In the genomic region with DNA sequence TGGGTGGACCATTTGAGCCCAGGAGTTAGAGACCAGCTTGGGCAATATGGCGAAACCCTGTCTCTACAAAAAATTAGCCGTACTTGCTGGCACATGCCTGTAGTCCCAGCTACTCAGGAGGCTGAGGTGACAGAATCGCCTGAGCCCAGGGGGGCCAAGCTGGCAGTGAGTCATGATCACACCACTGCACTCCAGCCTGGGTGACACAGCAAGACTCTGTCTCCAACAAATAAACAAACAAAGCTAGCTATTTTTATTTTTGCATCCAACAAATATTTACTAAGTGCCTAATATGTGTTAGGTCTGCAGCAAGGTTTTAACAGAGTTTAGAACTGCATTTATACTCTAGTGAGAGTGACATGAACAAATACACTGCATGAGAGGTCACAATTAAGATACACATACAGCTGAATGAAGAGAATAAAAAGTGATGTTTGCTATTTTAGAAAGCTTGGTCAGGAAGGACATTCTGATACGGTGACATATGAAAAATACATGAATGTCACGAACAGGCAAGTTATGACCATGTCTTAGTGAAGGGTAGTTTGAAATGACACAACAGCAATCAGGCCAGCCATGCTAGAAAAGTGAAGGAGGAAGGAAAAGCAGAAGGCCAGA, we compare ENCODE assay signal across 12 cellular contexts.
A peak's percentile ranks its signal among the peaks of the same experiment; 100 is the strongest.
DNase-seq lines count a peak whose midpoint lies in the region; ATAC-seq and TF ChIP-seq lines count a peak whose summit lies in the region.
"Had no signal": no experiment of that assay in that cellular context is flagged by ENCODE, and none has a peak within 500 bp of the region (broad histone marks: within the 10 kb centered on the region; RNA-seq: fewer than 3 reads in every experiment).

No MANE protein-coding gene starts in this region.

- no peak overlapping the region for H3K4me3 ChIP-seq in A673 (ENCODE audit: low read depth, low read length, poor library complexity, severe bottlenecking)
- no peak overlapping the region for H3K4me3 ChIP-seq in HEK293 (ENCODE audit: low read depth, low read length)
- no peak overlapping the region for H3K4me3 ChIP-seq in heart right ventricle
- H3K4me3 ChIP-seq in uterus, result no peak overlapping the region
- H3K4me3 ChIP-seq: upper lobe of left lung had no signal

- H3K4me3 Mint-ChIP-seq in activated CD8-positive, alpha-beta T cell treated with anti-CD3 and anti-CD28 coated beads for 36 hours, result no peak overlapping the region
- H3K4me3 Mint-ChIP-seq: activated CD4-positive, alpha-beta T cell treated with anti-CD3 and anti-CD28 coated beads, Interleukin-2, amount 10 ng/mL, durations not matched to agents 7 days and 5 days; IgD-negative memory B cell; naive thymus-derived CD8-positive, alpha-beta T cell had no signal

- peaks cover 76% of the 10 kb centered on the region for H3K4me1 ChIP-seq in A673 (ENCODE audit: insufficient read depth, low read length, poor library complexity, severe bottlenecking)
- H3K4me1 ChIP-seq in HEK293 (ENCODE audit: control insufficient read depth, insufficient read depth, low read length), result no peaks in the 10 kb centered on the region
- H3K4me1 ChIP-seq in heart right ventricle, result peaks cover 0 to 27% (median 11%) of the 10 kb centered on the region in 9 donors
- no peaks in the 10 kb centered on the region for H3K4me1 ChIP-seq in uterus

- 48 to 55% methylated on average over 5 of the region's 5 CpGs for WGBS in heart right ventricle, 2 donors

- peaks cover 2% of the 10 kb centered on the region for H3K36me3 Mint-ChIP-seq in activated CD8-positive, alpha-beta T cell treated with anti-CD3 and anti-CD28 coated beads for 36 hours (ENCODE audit: low read depth)
- H3K36me3 Mint-ChIP-seq: IgD-negative memory B cell; naive thymus-derived CD8-positive, alpha-beta T cell had no signal

- intact Hi-C loops in A673 (cut with micrococcal nuclease; ENCODE audit: unreplicated experiment), result no loop called here
- intact Hi-C loops in activated CD8-positive, alpha-beta T cell treated with anti-CD3 and anti-CD28 coated beads for 36 hours (cut with micrococcal nuclease), result no loop called here
- intact Hi-C loops in heart right ventricle (cut with DNase I), result loop anchor here in 1 of 10 donors (1.0 to 10.0 kb wide), 2 partner anchors 45 to 95 kb away; no protein-coding TSS in a partner anchor
- intact Hi-C loops in uterus (cut with DNase I; ENCODE audit: low total_unique reads), result no loop called here

- H3K27ac Mint-ChIP-seq in activated CD8-positive, alpha-beta T cell treated with anti-CD3 and anti-CD28 coated beads for 36 hours, result no peak overlapping the region
- H3K27ac Mint-ChIP-seq: activated CD4-positive, alpha-beta T cell treated with anti-CD3 and anti-CD28 coated beads, Interleukin-2, amount 10 ng/mL, durations not matched to agents 7 days and 5 days; IgD-negative memory B cell; naive thymus-derived CD8-positive, alpha-beta T cell had no signal

- peaks cover 12% of the 10 kb centered on the region for H3K4me1 Mint-ChIP-seq in activated CD8-positive, alpha-beta T cell treated with anti-CD3 and anti-CD28 coated beads for 36 hours (ENCODE audit: low read depth)
- H3K4me1 Mint-ChIP-seq: IgD-negative memory B cell; naive thymus-derived CD8-positive, alpha-beta T cell had no signal

- CTCF ChIA-PET in A673 (lab: Charles Lee) (interaction anchor here (0.7 to 0.9 kb wide), 2 partner anchors 30 to 37 kb away, joined by 3 to 4 read pairs; no protein-coding TSS in a partner anchor), HEK293 (lab: Yijun Ruan, JAX) (interaction anchor here (0.9 to 3.1 kb wide), 5 partner anchors 21 to 187 kb away, joined by 4 to 13 read pairs (median 5); no protein-coding TSS in a partner anchor)
- CTCF ChIA-PET in activated CD8-positive, alpha-beta T cell treated with anti-CD3 and anti-CD28 coated beads for 36 hours (lab: Charles Lee), result interaction anchor here (1.9 kb wide), 1 partner anchor 30 kb away, joined by 6 read pairs; no protein-coding TSS in a partner anchor

- H3K27ac ChIP-seq in A673 (ENCODE audit: low read depth, low read length, poor library complexity, severe bottlenecking) (peak overlapping the region; percentile 10), HEK293 (ENCODE audit: extremely low read depth, low read depth, low read length) (no peak overlapping the region), heart right ventricle (peak overlapping the region in 8 of 10 donors; percentile 9 to 60 (median 34)), uterus (no peak overlapping the region)
- H3K27ac ChIP-seq: upper lobe of left lung had no signal

- TF ChIP-seq CTCF in A673 (conservative IDR thresholded peaks at IDR 0.05; ENCODE audit: low read depth, low read length) (no peak), HEK293 (tag by site-specific recombination; IDR thresholded peaks at IDR 0.05) (no peak), heart right ventricle (IDR thresholded peaks at IDR 0.05) (no peak), uterus (IDR thresholded peaks at IDR 0.05) (no peak)
- TF ChIP-seq CTCF in activated CD8-positive, alpha-beta T cell treated with anti-CD3 and anti-CD28 coated beads for 36 hours (IDR thresholded peaks at IDR 0.05), result no peak

- BruUV-seq in A673 (replicated peaks; lab: Mats Ljungman, UMichigan), result no TSS peak

- no peak for TF ChIP-seq POLR2A in uterus (IDR thresholded peaks at IDR 0.05)

- peak; percentile 74 for ATAC-seq in activated CD8-positive, alpha-beta T cell treated with anti-CD3 and anti-CD28 coated beads for 36 hours
- peak in 7 of 8 donors; percentile 53 to 91 (median 84) for ATAC-seq in heart right ventricle
- no peak for ATAC-seq in HG02973 (IDR thresholded peaks at IDR 0.05; ENCODE audit: unreplicated experiment)
- ATAC-seq: naive thymus-derived CD8-positive, alpha-beta T cell had no signal

- DNase-seq in A673 (ENCODE audit: low spot score) (peak; percentile 70), heart right ventricle (peak; percentile 19 to 24), GOT3 (lab: John Stamatoyannopoulos, UW) (no peak), uterus (no peak), NCI-H2107 (lab: John Stamatoyannopoulos, UW) (no peak)
- peak; percentile 27 for DNase-seq in activated CD8-positive, alpha-beta T cell treated with anti-CD3 and anti-CD28 coated beads for 36 hours
- DNase-seq: activated CD4-positive, alpha-beta T cell treated with anti-CD3 and anti-CD28 coated beads, Interleukin-2, amount 10 ng/mL, durations not matched to agents 7 days and 5 days; naive thymus-derived CD8-positive, alpha-beta T cell; upper lobe of left lung had no signal

- peaks cover 29% of the 10 kb centered on the region for H3K36me3 ChIP-seq in A673 (ENCODE audit: insufficient read depth, low read length, poor library complexity, severe bottlenecking)
- peaks cover 7 to 48% of the 10 kb centered on the region in 2 experiments for H3K36me3 ChIP-seq in HEK293 (ENCODE audit: control insufficient read depth in 2 of 2, insufficient read depth in 1 of 2, low read length in 2 of 2)
- peaks cover 0 to 96% (median 20%) of the 10 kb centered on the region in 9 donors for H3K36me3 ChIP-seq in heart right ventricle
- no peaks in the 10 kb centered on the region for H3K36me3 ChIP-seq in uterus

- no peaks in the 10 kb centered on the region for H3K27me3 Mint-ChIP-seq in activated CD8-positive, alpha-beta T cell treated with anti-CD3 and anti-CD28 coated beads for 36 hours
- H3K27me3 Mint-ChIP-seq: activated CD4-positive, alpha-beta T cell treated with anti-CD3 and anti-CD28 coated beads, Interleukin-2, amount 10 ng/mL, durations not matched to agents 7 days and 5 days; IgD-negative memory B cell; naive thymus-derived CD8-positive, alpha-beta T cell had no signal

- H3K9me3 ChIP-seq in A673 (ENCODE audit: low read depth, low read length, poor library complexity, severe bottlenecking) (no peaks in the 10 kb centered on the region), HEK293 (ENCODE audit: control insufficient read depth, insufficient read depth, low read depth, low read length) (no peaks in the 10 kb centered on the region), heart right ventricle (no peaks in the 10 kb centered on the region), uterus (no peaks in the 10 kb centered on the region)
- H3K9me3 ChIP-seq: upper lobe of left lung had no signal

- H3K9me3 Mint-ChIP-seq in activated CD8-positive, alpha-beta T cell treated with anti-CD3 and anti-CD28 coated beads for 36 hours, result no peaks in the 10 kb centered on the region
- H3K9me3 Mint-ChIP-seq: activated CD4-positive, alpha-beta T cell treated with anti-CD3 and anti-CD28 coated beads, Interleukin-2, amount 10 ng/mL, durations not matched to agents 7 days and 5 days; IgD-negative memory B cell; naive thymus-derived CD8-positive, alpha-beta T cell had no signal

- POLR2A ChIA-PET in A673 (lab: Charles Lee; ENCODE audit: low non-redundant PET), result no interaction called here
- POLR2A ChIA-PET in HEK293 (lab: Yijun Ruan, JAX), result no interaction called here
- POLR2A ChIA-PET in activated CD8-positive, alpha-beta T cell treated with anti-CD3 and anti-CD28 coated beads for 36 hours (lab: Charles Lee), result no interaction called here

- H3K27me3 ChIP-seq in A673 (replicated peaks; ENCODE audit: insufficient read depth, low read depth, low read length, poor library complexity) (no peaks in the 10 kb centered on the region), heart right ventricle (no peaks in the 10 kb centered on the region), uterus (no peaks in the 10 kb centered on the region)
- H3K27me3 ChIP-seq: upper lobe of left lung had no signal

TF ChIP-seq in HEK293, 187 proteins besides CTCF, POLR2A, EP300 and RAD21 (continues in another document):
- TF ChIP-seq KLF10 (tag by site-specific recombination; IDR thresholded peaks at IDR 0.05) (peak; percentile 59; the same call in 1 of the 2 replicates), ZNF335 (tag by site-specific recombination; conservative IDR thresholded peaks at IDR 0.05) (no peak; the same call in 1 of the 2 replicates), ZNF394 (tag by site-specific recombination; IDR thresholded peaks at IDR 0.05; ENCODE audit: borderline replicate concordance) (peak; percentile 84; the same call in 1 of the 2 replicates), ZNF510 (tag by site-specific recombination; IDR thresholded peaks at IDR 0.05; ENCODE audit: insufficient replicate concordance) (no peak), SCRT1 (tag by site-specific recombination; IDR thresholded peaks at IDR 0.05; ENCODE audit: borderline replicate concordance) (no peak), BCL11B (tag by site-specific recombination; IDR thresholded peaks at IDR 0.05; ENCODE audit: low read depth) (no peak), ZNF174 (tag by site-specific recombination; IDR thresholded peaks at IDR 0.05) (no peak), PRDM1 (tag by site-specific recombination; IDR thresholded peaks at IDR 0.05) (peak; percentile 70; the same call in 1 of the 2 replicates)

Comparison
In these comparisons a context has a peak if more than half of its experiments do, and no peak if none do; other contexts are left out.
1. DNase-seq: peak in A673 (single experiment), activated CD8-positive, alpha-beta T cell treated with anti-CD3 and anti-CD28 coated beads for 36 hours (single experiment) and heart right ventricle (2 of 2); none in GOT3 (single experiment), uterus (0 of 2) and NCI-H2107 (single experiment).
2. H3K27ac ChIP-seq: peak in A673 (single experiment) and heart right ventricle (8 of 10); none in HEK293 (single experiment) and uterus (0 of 2).